In the genomic region with DNA sequence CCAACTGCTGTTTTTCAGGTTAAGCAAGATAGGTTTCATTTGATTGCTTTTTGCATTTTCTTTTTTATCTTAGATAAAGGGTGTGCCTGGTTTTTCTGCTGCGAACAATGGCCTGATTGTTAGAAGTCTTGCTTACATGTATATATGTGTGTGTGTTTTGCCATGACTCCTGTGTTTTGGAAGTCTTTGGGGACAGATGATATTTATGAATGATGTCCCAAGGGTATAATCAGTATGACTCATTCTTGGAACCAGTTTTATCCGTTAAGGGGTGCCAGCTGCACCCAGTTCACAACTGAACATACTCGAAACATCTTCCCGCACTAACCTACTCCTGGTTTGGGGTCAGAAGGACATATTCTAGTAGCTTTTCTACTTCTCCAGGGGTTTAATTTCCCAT, we compare ENCODE assay signal across 9 cellular contexts.
DNase-seq lines count a peak whose midpoint lies in the region; ATAC-seq and TF ChIP-seq lines count a peak whose summit lies in the region.
"Had no signal": no experiment of that assay in that cellular context is flagged by ENCODE, and none has a peak within 500 bp of the region (broad histone marks: within the 10 kb centered on the region; RNA-seq: fewer than 3 reads in every experiment).

No MANE protein-coding gene starts in this region.

- no peak overlapping the region for H3K4me2 ChIP-seq in fibroblast of lung (ENCODE audit: extremely low read depth, insufficient read depth, low read length)

- CTCF ChIA-PET in Caco-2 (lab: Charles Lee): no interaction called here

- in situ Hi-C loops in transverse colon (cut with MboI; ENCODE audit: low pct_ligation_motif_present in 1 of 4, low pct_unique_long_range_greater_than_20kb in 1 of 4, low sequenced_read_pairs in 3 of 4): no loop called here

- DNase-seq in activated T-cell treated with anti-CD3 and anti-CD28 coated beads, Interleukin-2, amount 50 U/mL, for 24 hours: no peak
- DNase-seq in activated T-cell treated with anti-CD3 and anti-CD28 coated beads, Interleukin-2, amount 50 U/mL, for 48 hours: no peak
- DNase-seq in fibroblast of lung (ENCODE audit: low read depth in 2 of 2) (peak; percentile 56 to 63), transverse colon (peak; percentile 33), NCI-H524 treated with DMSO at 0.1 percent for 48 hours (lab: John Stamatoyannopoulos, UW) (no peak), caudate nucleus (lab: John Stamatoyannopoulos, UW) (no peak), Caco-2 (no peak)
- DNase-seq: nucleus accumbens had no signal

- no peaks in the 10 kb centered on the region for H3K27me3 Mint-ChIP-seq in activated T-cell treated with anti-CD3 and anti-CD28 coated beads, Interleukin-2, amount 50 U/mL, for 24 hours
- H3K27me3 Mint-ChIP-seq in Caco-2 (ENCODE audit: insufficient read depth, unreplicated experiment): no peaks in the 10 kb centered on the region

- H4K20me1 ChIP-seq in fibroblast of lung (ENCODE audit: control insufficient read depth, extremely low read depth, insufficient read depth, low read length): no peaks in the 10 kb centered on the region

- peak; percentile 49 for TF ChIP-seq EP300 in transverse colon (IDR thresholded peaks at IDR 0.05; ENCODE audit: low read depth)

- BruUV-seq in Caco-2 (replicated peaks; lab: Mats Ljungman, UMichigan): no TSS peak

- no peak overlapping the region for H3K4me3 Mint-ChIP-seq in activated T-cell treated with anti-CD3 and anti-CD28 coated beads, Interleukin-2, amount 50 U/mL, for 24 hours
- H3K4me3 Mint-ChIP-seq in Caco-2 (ENCODE audit: unreplicated experiment): no peak overlapping the region

- peaks cover 33% of the 10 kb centered on the region for H3K4me1 Mint-ChIP-seq in activated T-cell treated with anti-CD3 and anti-CD28 coated beads, Interleukin-2, amount 50 U/mL, for 24 hours (ENCODE audit: low read depth)
- H3K4me1 Mint-ChIP-seq in Caco-2 (ENCODE audit: low read depth, unreplicated experiment): no peaks in the 10 kb centered on the region

- H3K27ac Mint-ChIP-seq in activated T-cell treated with anti-CD3 and anti-CD28 coated beads, Interleukin-2, amount 50 U/mL, for 24 hours: peak overlapping the region; percentile 85
- H3K27ac Mint-ChIP-seq in Caco-2 (ENCODE audit: unreplicated experiment): no peak overlapping the region

- H2AFZ ChIP-seq in fibroblast of lung (ENCODE audit: low read length): no peak overlapping the region

- H3K27me3 ChIP-seq in fibroblast of lung (ENCODE audit: control insufficient read depth, insufficient read depth, low read length): no peaks in the 10 kb centered on the region
- no peaks in the 10 kb centered on the region for H3K27me3 ChIP-seq in transverse colon
- no peaks in the 10 kb centered on the region for H3K27me3 ChIP-seq in Caco-2 (replicated peaks; ENCODE audit: control insufficient read depth, insufficient read depth, low read length)

- peak; percentile 48 for ATAC-seq in SK-N-SH treated with all-trans-retinoic acid at 6 μM for 48 hours

- H3K27ac ChIP-seq in fibroblast of lung (ENCODE audit: insufficient read depth, low read length) (no peak overlapping the region), transverse colon (peak overlapping the region in 2 of 4 donors; percentile 49 to 57), caudate nucleus (ENCODE audit: low read depth, low read length) (no peak overlapping the region)

- no peak overlapping the region for H3K4me3 ChIP-seq in fibroblast of lung (replicated peaks in 1 of 4; ENCODE audit: control extremely low read depth in 1 of 4, insufficient read depth in 1 of 4, low read depth in 3 of 4, low read length in 4 of 4)
- H3K4me3 ChIP-seq in transverse colon: no peak overlapping the region
- H3K4me3 ChIP-seq in Caco-2 (ENCODE audit: low read depth, low read length): no peak overlapping the region

- H3K4me1 ChIP-seq in fibroblast of lung (ENCODE audit: control insufficient read depth, extremely low read depth, insufficient read depth, low read length): peaks cover 8% of the 10 kb centered on the region
- H3K4me1 ChIP-seq in transverse colon: peaks cover 0 to 28% (median 13%) of the 10 kb centered on the region in 4 donors
- H3K4me1 ChIP-seq in Caco-2: no peaks in the 10 kb centered on the region

- peaks cover 11% of the 10 kb centered on the region for H3K9me3 Mint-ChIP-seq in activated T-cell treated with anti-CD3 and anti-CD28 coated beads, Interleukin-2, amount 50 U/mL, for 24 hours
- peaks cover 19% of the 10 kb centered on the region for H3K9me3 Mint-ChIP-seq in Caco-2 (ENCODE audit: unreplicated experiment)

- no peaks in the 10 kb centered on the region for H3K79me2 ChIP-seq in fibroblast of lung (ENCODE audit: control insufficient read depth, insufficient read depth, low read length)

- intact Hi-C loops in transverse colon (cut with DNase I; ENCODE audit: low total_unique reads) (no loop called here), Caco-2 (cut with micrococcal nuclease; ENCODE audit: unreplicated experiment) (no loop called here)

- WGBS in transverse colon (ENCODE audit: low coverage in 1 of 2), 2 donors: 36 to 43% methylated on average over 1 to 4 of the region's 4 CpGs

- TF ChIP-seq POLR2A in transverse colon (IDR thresholded peaks at IDR 0.05): no peak

- H3K36me3 Mint-ChIP-seq in activated T-cell treated with anti-CD3 and anti-CD28 coated beads, Interleukin-2, amount 50 U/mL, for 24 hours (ENCODE audit: low read depth): no peaks in the 10 kb centered on the region
- no peaks in the 10 kb centered on the region for H3K36me3 Mint-ChIP-seq in Caco-2 (ENCODE audit: insufficient read depth, unreplicated experiment)

- TF ChIP-seq CTCF in fibroblast of lung (conservative IDR thresholded peaks at IDR 0.05 in 1 of 2, IDR thresholded peaks at IDR 0.05 in 1 of 2; ENCODE audit: low read depth in 1 of 2, low read length in 2 of 2) (no peak), transverse colon (IDR thresholded peaks at IDR 0.05) (no peak), Caco-2 (IDR thresholded peaks at IDR 0.05; ENCODE audit: insufficient read depth in 1 of 2, low read depth in 1 of 2, low read length in 1 of 2, severe bottlenecking in 1 of 2, unreplicated experiment in 1 of 2) (no peak)

- H3K36me3 ChIP-seq in fibroblast of lung (ENCODE audit: control insufficient read depth, insufficient read depth, low read length) (no peaks in the 10 kb centered on the region), transverse colon (no peaks in the 10 kb centered on the region), Caco-2 (ENCODE audit: control insufficient read depth, insufficient read depth, low read length) (no peaks in the 10 kb centered on the region)

- no peak overlapping the region for H3K9ac ChIP-seq in fibroblast of lung (ENCODE audit: insufficient read depth, low read length)

- POLR2A ChIA-PET in Caco-2 (lab: Charles Lee): no interaction called here

- H3K9me3 ChIP-seq in fibroblast of lung (ENCODE audit: control insufficient read depth, insufficient read depth, low read depth, low read length) (no peaks in the 10 kb centered on the region), transverse colon (no peaks in the 10 kb centered on the region), Caco-2 (no peaks in the 10 kb centered on the region)

TF ChIP-seq in SK-N-SH treated with all-trans-retinoic acid at 6 μM for 48 hours, 23 proteins besides CTCF, POLR2A, EP300 and RAD21 (continues in another document):
- TF ChIP-seq ZFP3 (CRISPR knock-in tag; IDR thresholded peaks at IDR 0.05) (no peak), RARB (CRISPR knock-in tag; IDR thresholded peaks at IDR 0.05) (no peak), ZNF8 (CRISPR knock-in tag; IDR thresholded peaks at IDR 0.05) (no peak), ISL1 (CRISPR knock-in tag; IDR thresholded peaks at IDR 0.05) (no peak), CSDC2 (CRISPR knock-in tag; IDR thresholded peaks at IDR 0.05) (no peak), OSR1 (CRISPR knock-in tag; IDR thresholded peaks at IDR 0.05) (no peak), TCF4 (CRISPR knock-in tag; IDR thresholded peaks at IDR 0.05; ENCODE audit: borderline replicate concordance) (no peak), ZNF70 (CRISPR knock-in tag; IDR thresholded peaks at IDR 0.05) (no peak), ARNTL (CRISPR knock-in tag; IDR thresholded peaks at IDR 0.05; ENCODE audit: borderline replicate concordance, low read depth) (no peak), ZC3H10 (CRISPR knock-in tag; IDR thresholded peaks at IDR 0.05) (no peak), TOX (CRISPR knock-in tag; IDR thresholded peaks at IDR 0.05; ENCODE audit: borderline replicate concordance) (no peak)
- TF ChIP-seq, protein P1, sequence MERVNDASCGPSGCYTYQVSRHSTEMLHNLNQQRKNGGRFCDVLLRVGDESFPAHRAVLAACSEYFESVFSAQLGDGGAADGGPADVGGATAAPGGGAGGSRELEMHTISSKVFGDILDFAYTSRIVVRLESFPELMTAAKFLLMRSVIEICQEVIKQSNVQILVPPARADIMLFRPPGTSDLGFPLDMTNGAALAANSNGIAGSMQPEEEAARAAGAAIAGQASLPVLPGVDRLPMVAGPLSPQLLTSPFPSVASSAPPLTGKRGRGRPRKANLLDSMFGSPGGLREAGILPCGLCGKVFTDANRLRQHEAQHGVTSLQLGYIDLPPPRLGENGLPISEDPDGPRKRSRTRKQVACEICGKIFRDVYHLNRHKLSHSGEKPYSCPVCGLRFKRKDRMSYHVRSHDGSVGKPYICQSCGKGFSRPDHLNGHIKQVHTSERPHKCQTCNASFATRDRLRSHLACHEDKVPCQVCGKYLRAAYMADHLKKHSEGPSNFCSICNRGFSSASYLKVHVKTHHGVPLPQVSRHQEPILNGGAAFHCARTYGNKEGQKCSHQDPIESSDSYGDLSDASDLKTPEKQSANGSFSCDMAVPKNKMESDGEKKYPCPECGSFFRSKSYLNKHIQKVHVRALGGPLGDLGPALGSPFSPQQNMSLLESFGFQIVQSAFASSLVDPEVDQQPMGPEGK (CRISPR knock-in tag; IDR thresholded peaks at IDR 0.05; ENCODE audit: borderline replicate concordance): no peak
- TF ChIP-seq, protein P2, sequence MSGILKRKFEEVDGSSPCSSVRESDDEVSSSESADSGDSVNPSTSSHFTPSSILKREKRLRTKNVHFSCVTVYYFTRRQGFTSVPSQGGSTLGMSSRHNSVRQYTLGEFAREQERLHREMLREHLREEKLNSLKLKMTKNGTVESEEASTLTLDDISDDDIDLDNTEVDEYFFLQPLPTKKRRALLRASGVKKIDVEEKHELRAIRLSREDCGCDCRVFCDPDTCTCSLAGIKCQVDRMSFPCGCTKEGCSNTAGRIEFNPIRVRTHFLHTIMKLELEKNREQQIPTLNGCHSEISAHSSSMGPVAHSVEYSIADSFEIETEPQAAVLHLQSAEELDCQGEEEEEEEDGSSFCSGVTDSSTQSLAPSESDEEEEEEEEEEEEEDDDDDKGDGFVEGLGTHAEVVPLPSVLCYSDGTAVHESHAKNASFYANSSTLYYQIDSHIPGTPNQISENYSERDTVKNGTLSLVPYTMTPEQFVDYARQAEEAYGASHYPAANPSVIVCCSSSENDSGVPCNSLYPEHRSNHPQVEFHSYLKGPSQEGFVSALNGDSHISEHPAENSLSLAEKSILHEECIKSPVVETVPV (CRISPR knock-in tag; IDR thresholded peaks at IDR 0.05): no peak

Comparison
In these comparisons a context has a peak if more than half of its experiments do, and no peak if none do; other contexts are left out.
1. DNase-seq: peak in fibroblast of lung (2 of 2) and transverse colon (single experiment); none in activated T-cell treated with anti-CD3 and anti-CD28 coated beads, Interleukin-2, amount 50 U/mL, for 24 hours (single experiment), activated T-cell treated with anti-CD3 and anti-CD28 coated beads, Interleukin-2, amount 50 U/mL, for 48 hours (0 of 2), NCI-H524 treated with DMSO at 0.1 percent for 48 hours (single experiment), caudate nucleus (0 of 61) and Caco-2 (0 of 2).